Comparison of ENCODE assay signal across 6 cellular contexts in the genomic region with DNA sequence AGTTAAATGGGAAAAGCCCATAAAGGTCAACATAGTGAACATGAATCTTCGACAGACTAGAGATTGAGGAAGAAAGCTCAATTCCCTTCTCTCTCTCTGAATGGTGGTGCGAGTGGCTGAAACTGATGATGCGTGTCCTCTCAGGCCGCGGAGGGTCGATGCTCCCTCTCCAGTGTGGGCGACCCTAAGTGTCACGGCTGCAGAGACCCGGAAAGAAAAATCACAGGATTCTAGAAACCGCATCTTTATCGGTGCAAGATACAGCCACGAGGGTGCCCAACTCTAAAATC. TPM values are rescaled to one million over a fixed set of nuclear protein-coding genes. Genes with fewer than 3 reads are reported as not detected.
A peak's percentile ranks its signal among the peaks of the same experiment; 100 is the strongest.
DNase-seq lines count a peak whose midpoint lies in the region; ATAC-seq and TF ChIP-seq lines count a peak whose summit lies in the region.

No MANE protein-coding gene starts in this region.

- H3K27me3 ChIP-seq in lung (ENCODE audit: control insufficient read depth, insufficient read depth), result no peaks in the 10 kb centered on the region

- peak overlapping the region; percentile 95 to 100 for H3K27ac ChIP-seq in lung (ENCODE audit: low read depth in 1 of 2, low read length in 1 of 2)

- no peaks in the 10 kb centered on the region for H3K9me3 ChIP-seq in lung (ENCODE audit: control insufficient read depth in 2 of 2, insufficient read depth in 1 of 2, low read length in 1 of 2)

- peaks cover 0 to 6% of the 10 kb centered on the region in 2 donors for H3K4me1 ChIP-seq in lung (ENCODE audit: control insufficient read depth in 2 of 2, insufficient read depth in 2 of 2, low read length in 2 of 2)

- peaks cover 15 to 16% of the 10 kb centered on the region in 2 donors for H3K36me3 ChIP-seq in lung (ENCODE audit: control insufficient read depth in 2 of 2, insufficient read depth in 2 of 2, low read length in 2 of 2)

- peaks cover 61% of the 10 kb centered on the region for H3K36me3 Mint-ChIP-seq in HFFc6 (ENCODE audit: low read depth)
- H3K36me3 Mint-ChIP-seq in activated T-helper 1 cell treated with anti-CD3 and anti-CD28 coated beads, Interleukin-12 subunit alpha, Interleukin-12 subunit beta, Interleukin-2, Interleukin-4 antibody, amounts not matched to agents 30 ng/mL and 10 ng/mL and 1 ng/mL, durations not matched to agents 14 hours and 24 hours and 36 hours (ENCODE audit: low read depth), result peaks cover 38% of the 10 kb centered on the region

- peak overlapping the region; percentile 100 for H3K4me3 Mint-ChIP-seq in HFFc6
- peak overlapping the region; percentile 95 for H3K4me3 Mint-ChIP-seq in activated T-helper 1 cell treated with anti-CD3 and anti-CD28 coated beads, Interleukin-12 subunit alpha, Interleukin-12 subunit beta, Interleukin-2, Interleukin-4 antibody, amounts not matched to agents 30 ng/mL and 10 ng/mL and 1 ng/mL, durations not matched to agents 14 hours and 24 hours and 36 hours

- intact Hi-C loops in activated T-helper 1 cell treated with anti-CD3 and anti-CD28 coated beads, Interleukin-12 subunit alpha, Interleukin-12 subunit beta, Interleukin-2, Interleukin-4 antibody, amounts not matched to agents 30 ng/mL and 10 ng/mL and 1 ng/mL, durations not matched to agents 14 hours and 24 hours and 36 hours (cut with micrococcal nuclease), result loop anchor here (2.0 to 5.0 kb wide), 4 partner anchors 151 to 1650 kb away; a partner anchor contains a TSS

- WGBS in lung, 2 donors, result 1% methylated on average over 12 of the region's 12 CpGs

- H3K27ac Mint-ChIP-seq in HFFc6, result peak overlapping the region; percentile 100
- peak overlapping the region; percentile 100 for H3K27ac Mint-ChIP-seq in activated T-helper 1 cell treated with anti-CD3 and anti-CD28 coated beads, Interleukin-12 subunit alpha, Interleukin-12 subunit beta, Interleukin-2, Interleukin-4 antibody, amounts not matched to agents 30 ng/mL and 10 ng/mL and 1 ng/mL, durations not matched to agents 14 hours and 24 hours and 36 hours

- peak overlapping the region; percentile 95 for H3K4me3 ChIP-seq in lung

- ATAC-seq in lung (ENCODE audit: insufficient read depth, low FRiP score) (peak; percentile 5), GM21723 (IDR thresholded peaks at IDR 0.05; ENCODE audit: unreplicated experiment) (no peak)

- peaks cover 55% of the 10 kb centered on the region for H3K4me1 Mint-ChIP-seq in HFFc6 (ENCODE audit: low read depth)
- H3K4me1 Mint-ChIP-seq in activated T-helper 1 cell treated with anti-CD3 and anti-CD28 coated beads, Interleukin-12 subunit alpha, Interleukin-12 subunit beta, Interleukin-2, Interleukin-4 antibody, amounts not matched to agents 30 ng/mL and 10 ng/mL and 1 ng/mL, durations not matched to agents 14 hours and 24 hours and 36 hours (ENCODE audit: low read depth), result peaks cover 54% of the 10 kb centered on the region

- peaks cover 8% of the 10 kb centered on the region for H3K9me3 Mint-ChIP-seq in HFFc6
- no peaks in the 10 kb centered on the region for H3K9me3 Mint-ChIP-seq in activated T-helper 1 cell treated with anti-CD3 and anti-CD28 coated beads, Interleukin-12 subunit alpha, Interleukin-12 subunit beta, Interleukin-2, Interleukin-4 antibody, amounts not matched to agents 30 ng/mL and 10 ng/mL and 1 ng/mL, durations not matched to agents 14 hours and 24 hours and 36 hours

- DNase-seq in HFFc6, result no peak
- DNase-seq in activated T-helper 1 cell treated with anti-CD3 and anti-CD28 coated beads, Interleukin-12 subunit alpha, Interleukin-12 subunit beta, Interleukin-2, Interleukin-4 antibody, amounts not matched to agents 30 ng/mL and 10 ng/mL and 1 ng/mL, durations not matched to agents 14 hours and 24 hours and 36 hours (ENCODE audit: low spot score), result no peak
- no peak for DNase-seq in lung (ENCODE audit: low spot score)
- no peak for DNase-seq in AG08396 (ENCODE audit: low spot score)
- DNase-seq in NCI-H524 treated with DMSO at 0.1 percent for 48 hours (lab: John Stamatoyannopoulos, UW), result no peak

- TF ChIP-seq CTCF in HFFc6 (IDR thresholded peaks at IDR 0.05) (no peak), lung (IDR thresholded peaks at IDR 0.05; ENCODE audit: control extremely low read depth, extremely low read depth) (no peak)

- H3K27me3 Mint-ChIP-seq in HFFc6 (ENCODE audit: insufficient read depth), result peaks cover 9% of the 10 kb centered on the region
- peaks cover 4% of the 10 kb centered on the region for H3K27me3 Mint-ChIP-seq in activated T-helper 1 cell treated with anti-CD3 and anti-CD28 coated beads, Interleukin-12 subunit alpha, Interleukin-12 subunit beta, Interleukin-2, Interleukin-4 antibody, amounts not matched to agents 30 ng/mL and 10 ng/mL and 1 ng/mL, durations not matched to agents 14 hours and 24 hours and 36 hours (ENCODE audit: insufficient read depth)

RNA-seq across cellular contexts. Expression of a gene that starts 0.5 kb away (rescaled TPM):
- 10 to 100 TPM; 43.5 to 56.8 (median 52.2) TPM for total RNA-seq in HFFc6 (2021; fragmentation: NEBNext Ultra II Directional; extraction: Animal tissue kit (Norgen Biotek cat#: 25700))
- 86.4 and 90.5 TPM in 2 replicates for total RNA-seq in activated T-helper 1 cell treated with anti-CD3 and anti-CD28 coated beads, Interleukin-12 subunit alpha, Interleukin-12 subunit beta, Interleukin-2, Interleukin-4 antibody, amounts not matched to agents 30 ng/mL and 10 ng/mL and 1 ng/mL, durations not matched to agents 14 hours and 24 hours and 36 hours
- 100 to 1,000 TPM in 1 of 2 donors, 10 to 100 TPM in 1; 85.3 to 104 TPM for total RNA-seq in lung
- 10 to 100 TPM; 27.7 to 58.1 TPM for polyA plus RNA-seq in lung

RNA-seq across cellular contexts. Expression of a gene that starts 10.7 kb away (rescaled TPM):
- 100 to 1,000 TPM; 102 to 125 (median 110) TPM for total RNA-seq in HFFc6 (2021; fragmentation: NEBNext Ultra II Directional; extraction: Animal tissue kit (Norgen Biotek cat#: 25700))
- 174 and 180 TPM in 2 replicates for total RNA-seq in activated T-helper 1 cell treated with anti-CD3 and anti-CD28 coated beads, Interleukin-12 subunit alpha, Interleukin-12 subunit beta, Interleukin-2, Interleukin-4 antibody, amounts not matched to agents 30 ng/mL and 10 ng/mL and 1 ng/mL, durations not matched to agents 14 hours and 24 hours and 36 hours
- total RNA-seq in lung, result 10 to 100 TPM; 45.6 to 54.7 TPM
- 10 to 100 TPM; 19.2 to 56.5 TPM for polyA plus RNA-seq in lung

RNA-seq across cellular contexts. Expression of a gene that starts 35.4 kb away (rescaled TPM):
- total RNA-seq in HFFc6 (2021; fragmentation: NEBNext Ultra II Directional; extraction: Animal tissue kit (Norgen Biotek cat#: 25700)), result under 1 TPM in 4 of 6 experiments, not detected in 2; 0.09 to 0.17 (median 0.14) TPM
- 0.39 TPM in 1 of 2 replicates, not detected in the other for total RNA-seq in activated T-helper 1 cell treated with anti-CD3 and anti-CD28 coated beads, Interleukin-12 subunit alpha, Interleukin-12 subunit beta, Interleukin-2, Interleukin-4 antibody, amounts not matched to agents 30 ng/mL and 10 ng/mL and 1 ng/mL, durations not matched to agents 14 hours and 24 hours and 36 hours
- under 1 TPM in 1 of 2 donors, not detected in 1; 0.92 TPM for total RNA-seq in lung
- polyA plus RNA-seq in lung, result under 1 TPM; 0.88 to 0.98 TPM

RNA-seq across cellular contexts. Expression of a gene that starts 38.4 kb away (rescaled TPM):
- 10 to 100 TPM; 13.0 to 23.5 (median 19.6) TPM for total RNA-seq in HFFc6 (2021; fragmentation: NEBNext Ultra II Directional; extraction: Animal tissue kit (Norgen Biotek cat#: 25700))
- 52.4 and 56.4 TPM in 2 replicates for total RNA-seq in activated T-helper 1 cell treated with anti-CD3 and anti-CD28 coated beads, Interleukin-12 subunit alpha, Interleukin-12 subunit beta, Interleukin-2, Interleukin-4 antibody, amounts not matched to agents 30 ng/mL and 10 ng/mL and 1 ng/mL, durations not matched to agents 14 hours and 24 hours and 36 hours
- 10 to 100 TPM; 47.2 to 49.0 TPM for total RNA-seq in lung
- polyA plus RNA-seq in lung, result 10 to 100 TPM; 28.3 to 45.5 TPM

RNA-seq across cellular contexts. Expression of a gene that starts 46.9 kb away (rescaled TPM):
- total RNA-seq in HFFc6 (2021; fragmentation: NEBNext Ultra II Directional; extraction: Animal tissue kit (Norgen Biotek cat#: 25700)), result 100 to 1,000 TPM; 168 to 226 (median 186) TPM
- 44.6 and 46.0 TPM in 2 replicates for total RNA-seq in activated T-helper 1 cell treated with anti-CD3 and anti-CD28 coated beads, Interleukin-12 subunit alpha, Interleukin-12 subunit beta, Interleukin-2, Interleukin-4 antibody, amounts not matched to agents 30 ng/mL and 10 ng/mL and 1 ng/mL, durations not matched to agents 14 hours and 24 hours and 36 hours
- total RNA-seq in lung, result 100 to 1,000 TPM in 1 of 2 donors, 10 to 100 TPM in 1; 55.2 to 148 TPM
- polyA plus RNA-seq in lung, result 100 to 1,000 TPM in 1 of 2 donors, 10 to 100 TPM in 1; 25.7 to 133 TPM
